Comparison of ENCODE assay signal across 11 cellular contexts in the genomic region with DNA sequence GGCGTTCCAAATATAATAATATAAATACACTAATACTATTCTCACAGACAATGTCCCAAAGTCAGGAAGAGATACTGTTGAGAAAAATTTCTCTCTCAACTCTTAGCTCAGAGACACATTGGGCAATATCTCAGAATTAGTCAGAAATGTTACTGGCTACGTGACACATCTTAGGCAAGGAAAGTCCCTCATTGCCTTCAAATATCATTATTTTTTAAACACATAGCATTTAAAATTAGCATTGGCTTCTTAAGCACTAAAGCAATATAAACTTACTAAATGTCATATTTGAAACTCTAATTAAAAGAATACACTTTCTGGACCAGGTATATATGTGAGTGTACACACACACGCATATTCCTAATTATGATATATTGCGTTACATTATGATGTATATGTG.
DNase-seq lines count a peak whose midpoint lies in the region; ATAC-seq and TF ChIP-seq lines count a peak whose summit lies in the region.
"Had no signal": no experiment of that assay in that cellular context is flagged by ENCODE, and none has a peak within 500 bp of the region (broad histone marks: within the 10 kb centered on the region; RNA-seq: fewer than 3 reads in every experiment).

No MANE protein-coding gene starts in this region.

- H3K4me2 ChIP-seq in mesendoderm (ENCODE audit: low read length): no peak overlapping the region

- H3K9ac ChIP-seq in mesendoderm (ENCODE audit: low read length): no peak overlapping the region

- H3K27me3 ChIP-seq in kidney epithelial cell (ENCODE audit: control insufficient read depth, insufficient read depth, low read length) (no peaks in the 10 kb centered on the region), vagina (no peaks in the 10 kb centered on the region), mesendoderm (ENCODE audit: insufficient read depth, low read length, poor library complexity) (no peaks in the 10 kb centered on the region)

- H3K56ac ChIP-seq in mesendoderm (ENCODE audit: low read length): no peak overlapping the region

- no peak overlapping the region for H3K23ac ChIP-seq in mesendoderm (ENCODE audit: low read length)

- H2AK5ac ChIP-seq in mesendoderm (ENCODE audit: low read length): no peak overlapping the region

- no peak overlapping the region for H3K4ac ChIP-seq in mesendoderm (ENCODE audit: low read depth, low read length)

- DNase-seq in LHCN-M2 (ENCODE audit: low read depth): peak; percentile 70
- peak; percentile 1 for DNase-seq in kidney epithelial cell (ENCODE audit: low read depth)
- DNase-seq in vagina (ENCODE audit: extremely low spot score in 2 of 2): no peak
- DNase-seq in mesendoderm: no peak
- no peak for DNase-seq in NCI-H748 treated with DMSO at 0.1 percent for 48 hours (lab: John Stamatoyannopoulos, UW)
- DNase-seq: activated CD4-positive, alpha-beta T cell treated with anti-CD3 and anti-CD28 coated beads for 4 hours; DMS79; H7 had no signal

- no peaks in the 10 kb centered on the region for H3K79me1 ChIP-seq in mesendoderm (ENCODE audit: low read length)

- ATAC-seq in GM18861 (IDR thresholded peaks at IDR 0.05; ENCODE audit: unreplicated experiment) (peak; percentile 71), HG02588 (IDR thresholded peaks at IDR 0.05; ENCODE audit: unreplicated experiment) (peak; percentile 82)
- ATAC-seq in stimulated activated memory B cell treated with anti-CD40 and anti-IgM and Interleukin-4, amounts not matched to agents 10 μg/mL and 1 μg/mL and 100 μg/mL, for 72 hours: no peak

- H2BK120ac ChIP-seq in mesendoderm (ENCODE audit: low read depth, low read length): no peak overlapping the region

- H3K27ac ChIP-seq in vagina (no peak overlapping the region), mesendoderm (ENCODE audit: low read depth, low read length) (no peak overlapping the region)

- H3K9me3 ChIP-seq in vagina: no peaks in the 10 kb centered on the region

- H3K4me1 ChIP-seq in vagina (peaks cover 6% of the 10 kb centered on the region), mesendoderm (ENCODE audit: control insufficient read depth, low read depth, low read length) (no peaks in the 10 kb centered on the region)

- H4K5ac ChIP-seq in mesendoderm (ENCODE audit: low read length): no peak overlapping the region

- TF ChIP-seq POLR2A in vagina (IDR thresholded peaks at IDR 0.05): no peak

- H4K8ac ChIP-seq in mesendoderm (ENCODE audit: low read depth, low read length): no peak overlapping the region

- peaks cover 5% of the 10 kb centered on the region for H3K4me1 Mint-ChIP-seq in stimulated activated memory B cell treated with anti-CD40 and anti-IgM and Interleukin-4, amounts not matched to agents 10 μg/mL and 1 μg/mL and 100 μg/mL, for 72 hours

- no peak overlapping the region for H3K4me3 Mint-ChIP-seq in stimulated activated memory B cell treated with anti-CD40 and anti-IgM and Interleukin-4, amounts not matched to agents 10 μg/mL and 1 μg/mL and 100 μg/mL, for 72 hours

- H3K36me3 Mint-ChIP-seq in stimulated activated memory B cell treated with anti-CD40 and anti-IgM and Interleukin-4, amounts not matched to agents 10 μg/mL and 1 μg/mL and 100 μg/mL, for 72 hours: peaks cover 6% of the 10 kb centered on the region

- H3K27ac Mint-ChIP-seq in stimulated activated memory B cell treated with anti-CD40 and anti-IgM and Interleukin-4, amounts not matched to agents 10 μg/mL and 1 μg/mL and 100 μg/mL, for 72 hours: no peak overlapping the region

- no peak overlapping the region for H2BK15ac ChIP-seq in mesendoderm (replicated peaks; ENCODE audit: low read depth)

- H2BK5ac ChIP-seq in mesendoderm (ENCODE audit: low read length): no peak overlapping the region

- intact Hi-C loops in vagina (cut with DNase I): no loop called here

- H3K18ac ChIP-seq in mesendoderm (ENCODE audit: low read length): no peak overlapping the region

- H3K4me3 ChIP-seq in kidney epithelial cell (ENCODE audit: low read depth, low read length): no peak overlapping the region
- H3K4me3 ChIP-seq in vagina: no peak overlapping the region
- no peak overlapping the region for H3K4me3 ChIP-seq in mesendoderm (ENCODE audit: low read length)

- H3K9me3 Mint-ChIP-seq in stimulated activated memory B cell treated with anti-CD40 and anti-IgM and Interleukin-4, amounts not matched to agents 10 μg/mL and 1 μg/mL and 100 μg/mL, for 72 hours: no peaks in the 10 kb centered on the region

- no peaks in the 10 kb centered on the region for H3K36me3 ChIP-seq in kidney epithelial cell (ENCODE audit: control insufficient read depth, insufficient read depth, low read length)
- no peaks in the 10 kb centered on the region for H3K36me3 ChIP-seq in vagina
- no peaks in the 10 kb centered on the region for H3K36me3 ChIP-seq in mesendoderm (ENCODE audit: control insufficient read depth, insufficient read depth, low read length)

- WGBS in mesendoderm (ENCODE audit: extremely low coverage, insufficient coverage, low lambda C conversion rate): no CpG with 5 or more reads among the region's 4 CpGs

- no peaks in the 10 kb centered on the region for H3K27me3 Mint-ChIP-seq in stimulated activated memory B cell treated with anti-CD40 and anti-IgM and Interleukin-4, amounts not matched to agents 10 μg/mL and 1 μg/mL and 100 μg/mL, for 72 hours

- H3K79me2 ChIP-seq in mesendoderm (ENCODE audit: control insufficient read depth, insufficient read depth, low read length): no peaks in the 10 kb centered on the region

- TF ChIP-seq CTCF in kidney epithelial cell (IDR thresholded peaks at IDR 0.05; ENCODE audit: insufficient read depth, low read length, poor library complexity, severe bottlenecking) (no peak), vagina (IDR thresholded peaks at IDR 0.05) (no peak)

Comparison
In these comparisons a context has a peak if more than half of its experiments do, and no peak if none do; other contexts are left out.
1. DNase-seq: peak in LHCN-M2 (single experiment) and kidney epithelial cell (single experiment); none in vagina (0 of 2), mesendoderm (single experiment) and NCI-H748 treated with DMSO at 0.1 percent for 48 hours (single experiment).